Comparison of ENCODE assay signal across 27 cellular contexts in the genomic region with DNA sequence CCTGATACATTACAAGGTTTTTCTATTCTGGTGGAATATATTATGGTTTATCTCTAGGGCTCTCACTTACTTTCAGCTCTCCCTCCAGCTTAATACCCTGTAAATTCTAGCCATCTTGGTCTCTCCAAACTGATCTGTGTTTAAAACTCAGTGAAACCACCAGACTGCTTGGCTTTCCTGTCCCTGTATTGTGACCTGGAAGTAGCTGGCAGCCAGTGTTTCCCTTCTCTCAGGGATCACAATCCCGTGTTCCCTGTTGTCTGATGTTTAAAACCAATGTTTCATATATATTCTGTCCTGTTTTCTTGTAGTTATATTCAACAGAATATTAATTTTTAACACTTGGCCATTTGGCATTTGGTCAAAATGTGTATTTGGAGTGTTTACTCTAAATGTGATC.
"Had no signal": no experiment of that assay in that cellular context is flagged by ENCODE, and none has a peak within 500 bp of the region (broad histone marks: within the 10 kb centered on the region; RNA-seq: fewer than 3 reads in every experiment).

No MANE protein-coding gene starts in this region.

- H3K27ac ChIP-seq: breast epithelium, esophagus muscularis mucosa, parathyroid adenoma, thoracic aorta had no signal

- H3K9me3 ChIP-seq: breast epithelium, esophagus muscularis mucosa, thoracic aorta, upper lobe of left lung had no signal

- H3K27me3 Mint-ChIP-seq: activated CD4-positive, alpha-beta memory T cell treated with anti-CD3 and anti-CD28 coated beads for 36 hours; activated naive CD8-positive, alpha-beta T cell treated with anti-CD3 and anti-CD28 coated beads, Interleukin-2, amount 10 ng/mL, durations not matched to agents 7 days and 5 days; stimulated activated naive B cell treated with anti-CD40 and anti-IgM and Interleukin-4, amounts not matched to agents 10 μg/mL and 1 μg/mL and 100 μg/mL, for 72 hours; T-helper 17 cell had no signal

- H3K9ac ChIP-seq: parathyroid adenoma had no signal

- H2AFZ ChIP-seq: parathyroid adenoma had no signal

- FAIRE-seq: frontal cortex, islet of Langerhans had no signal

- H3K4me3 ChIP-seq: breast epithelium, esophagus muscularis mucosa, smooth muscle cell, thoracic aorta, upper lobe of left lung had no signal

- H3K4me3 Mint-ChIP-seq: activated CD4-positive, alpha-beta memory T cell treated with anti-CD3 and anti-CD28 coated beads for 36 hours; activated naive CD4-positive, alpha-beta T cell treated with anti-CD3 and anti-CD28 coated beads for 36 hours; activated naive CD8-positive, alpha-beta T cell treated with anti-CD3 and anti-CD28 coated beads, Interleukin-2, amount 10 ng/mL, durations not matched to agents 7 days and 5 days; activated T-cell treated with anti-CD3 and anti-CD28 coated beads, Interleukin-2, amount 50 U/mL, for 72 hours; nephron; stimulated activated naive B cell treated with anti-CD40 and anti-IgM and Interleukin-4, amounts not matched to agents 10 μg/mL and 1 μg/mL and 100 μg/mL, for 72 hours; T-helper 17 cell had no signal

- H3K27me3 ChIP-seq: breast epithelium, esophagus muscularis mucosa, upper lobe of left lung had no signal

- DNase-seq: activated CD4-positive, alpha-beta memory T cell treated with anti-CD3 and anti-CD28 coated beads for 36 hours; activated CD4-positive, alpha-beta T cell treated with anti-CD3 and anti-CD28 coated beads for 4 hours; activated CD4-positive, CD25-positive, alpha-beta regulatory T cell; activated effector memory CD4-positive, alpha-beta T cell treated with Interleukin-2 at 50 U/mL for 16 hours; activated naive CD4-positive, alpha-beta T cell treated with anti-CD3 and anti-CD28 coated beads for 36 hours; activated naive CD8-positive, alpha-beta T cell treated with anti-CD3 and anti-CD28 coated beads, Interleukin-2, amount 10 ng/mL, durations not matched to agents 7 days and 5 days; activated T-cell treated with anti-CD3 and anti-CD28 coated beads, Interleukin-2, amount 50 U/mL, for 72 hours; amniotic stem cell; cortex of kidney; effector CD8-positive, alpha-beta T cell; hippocampal formation; left ventricle myocardium superior; midbrain; stimulated activated CD4-positive, alpha-beta T cell treated with anti-CD3 and anti-CD28 coated beads, Interleukin-15, amount 100 ng/mL, for 24 hours; stimulated activated naive B cell treated with anti-CD40 and anti-IgM and Interleukin-4, amounts not matched to agents 10 μg/mL and 1 μg/mL and 100 μg/mL, for 72 hours; SW 1271; T-helper 17 cell; upper lobe of left lung had no signal

- H3K27ac Mint-ChIP-seq: activated CD4-positive, alpha-beta memory T cell treated with anti-CD3 and anti-CD28 coated beads for 36 hours; activated naive CD4-positive, alpha-beta T cell treated with anti-CD3 and anti-CD28 coated beads for 36 hours; activated naive CD8-positive, alpha-beta T cell treated with anti-CD3 and anti-CD28 coated beads, Interleukin-2, amount 10 ng/mL, durations not matched to agents 7 days and 5 days; activated T-cell treated with anti-CD3 and anti-CD28 coated beads, Interleukin-2, amount 50 U/mL, for 72 hours; nephron; stimulated activated naive B cell treated with anti-CD40 and anti-IgM and Interleukin-4, amounts not matched to agents 10 μg/mL and 1 μg/mL and 100 μg/mL, for 72 hours; T-helper 17 cell had no signal

- H3K9me3 Mint-ChIP-seq: activated CD4-positive, alpha-beta memory T cell treated with anti-CD3 and anti-CD28 coated beads for 36 hours; activated naive CD4-positive, alpha-beta T cell treated with anti-CD3 and anti-CD28 coated beads for 36 hours; activated naive CD8-positive, alpha-beta T cell treated with anti-CD3 and anti-CD28 coated beads, Interleukin-2, amount 10 ng/mL, durations not matched to agents 7 days and 5 days; nephron had no signal

- H3K4me1 ChIP-seq: breast epithelium had no signal

- ATAC-seq: sciatic nerve; stimulated activated naive B cell treated with anti-CD40 and anti-IgM and Interleukin-4, amounts not matched to agents 10 μg/mL and 1 μg/mL and 100 μg/mL, for 72 hours; T-helper 17 cell had no signal

- H3K79me2 ChIP-seq: parathyroid adenoma had no signal

- H3K36me3 ChIP-seq: breast epithelium, esophagus muscularis mucosa, thoracic aorta, upper lobe of left lung had no signal
